1 cellular context compared by ENCODE assay signal in the genomic region with DNA sequence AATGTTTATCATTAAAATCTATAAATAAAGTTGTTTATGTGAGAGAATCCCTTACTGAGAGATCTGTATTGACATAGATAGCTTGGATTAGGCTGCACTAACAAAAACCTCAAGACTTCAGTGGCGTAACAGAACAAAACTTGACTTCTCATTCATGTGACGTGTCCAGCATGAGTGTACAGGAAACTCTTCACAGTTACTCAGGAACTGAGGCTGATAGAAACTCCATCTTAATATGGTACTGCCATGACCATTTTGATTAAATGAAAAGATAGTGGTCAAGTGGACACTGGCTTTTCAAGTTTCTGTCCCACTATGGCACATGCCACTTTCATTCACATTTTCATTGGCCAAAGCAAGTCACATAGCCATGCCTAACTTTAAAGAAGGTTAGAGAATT.
TF ChIP-seq lines count a peak whose summit lies in the region.

No MANE protein-coding gene starts in this region.

TF ChIP-seq in HCT116, 20 proteins besides CTCF, POLR2A, EP300 and RAD21 (continued from another document):
- TF ChIP-seq CEBPB (IDR thresholded peaks at IDR 0.05; ENCODE audit: low read depth), result no peak
- TF ChIP-seq, protein P1, sequence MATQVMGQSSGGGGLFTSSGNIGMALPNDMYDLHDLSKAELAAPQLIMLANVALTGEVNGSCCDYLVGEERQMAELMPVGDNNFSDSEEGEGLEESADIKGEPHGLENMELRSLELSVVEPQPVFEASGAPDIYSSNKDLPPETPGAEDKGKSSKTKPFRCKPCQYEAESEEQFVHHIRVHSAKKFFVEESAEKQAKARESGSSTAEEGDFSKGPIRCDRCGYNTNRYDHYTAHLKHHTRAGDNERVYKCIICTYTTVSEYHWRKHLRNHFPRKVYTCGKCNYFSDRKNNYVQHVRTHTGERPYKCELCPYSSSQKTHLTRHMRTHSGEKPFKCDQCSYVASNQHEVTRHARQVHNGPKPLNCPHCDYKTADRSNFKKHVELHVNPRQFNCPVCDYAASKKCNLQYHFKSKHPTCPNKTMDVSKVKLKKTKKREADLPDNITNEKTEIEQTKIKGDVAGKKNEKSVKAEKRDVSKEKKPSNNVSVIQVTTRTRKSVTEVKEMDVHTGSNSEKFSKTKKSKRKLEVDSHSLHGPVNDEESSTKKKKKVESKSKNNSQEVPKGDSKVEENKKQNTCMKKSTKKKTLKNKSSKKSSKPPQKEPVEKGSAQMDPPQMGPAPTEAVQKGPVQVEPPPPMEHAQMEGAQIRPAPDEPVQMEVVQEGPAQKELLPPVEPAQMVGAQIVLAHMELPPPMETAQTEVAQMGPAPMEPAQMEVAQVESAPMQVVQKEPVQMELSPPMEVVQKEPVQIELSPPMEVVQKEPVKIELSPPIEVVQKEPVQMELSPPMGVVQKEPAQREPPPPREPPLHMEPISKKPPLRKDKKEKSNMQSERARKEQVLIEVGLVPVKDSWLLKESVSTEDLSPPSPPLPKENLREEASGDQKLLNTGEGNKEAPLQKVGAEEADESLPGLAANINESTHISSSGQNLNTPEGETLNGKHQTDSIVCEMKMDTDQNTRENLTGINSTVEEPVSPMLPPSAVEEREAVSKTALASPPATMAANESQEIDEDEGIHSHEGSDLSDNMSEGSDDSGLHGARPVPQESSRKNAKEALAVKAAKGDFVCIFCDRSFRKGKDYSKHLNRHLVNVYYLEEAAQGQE (IDR thresholded peaks at IDR 0.05; ENCODE audit: low read depth), result no peak
- no peak for TF ChIP-seq CBX3 (IDR thresholded peaks at IDR 0.05; ENCODE audit: low read depth)
- no peak for TF ChIP-seq ELF1 (IDR thresholded peaks at IDR 0.05; ENCODE audit: borderline replicate concordance, low read depth)
- no peak for TF ChIP-seq ZFX (IDR thresholded peaks at IDR 0.05)
- no peak for TF ChIP-seq SIN3A (IDR thresholded peaks at IDR 0.05; ENCODE audit: low read depth)
- TF ChIP-seq POLR2AphosphoS5 (IDR thresholded peaks at IDR 0.05; ENCODE audit: low read depth, low read length), result no peak
- no peak for TF ChIP-seq EZH2 (IDR thresholded peaks at IDR 0.05)
